In the genomic region with DNA sequence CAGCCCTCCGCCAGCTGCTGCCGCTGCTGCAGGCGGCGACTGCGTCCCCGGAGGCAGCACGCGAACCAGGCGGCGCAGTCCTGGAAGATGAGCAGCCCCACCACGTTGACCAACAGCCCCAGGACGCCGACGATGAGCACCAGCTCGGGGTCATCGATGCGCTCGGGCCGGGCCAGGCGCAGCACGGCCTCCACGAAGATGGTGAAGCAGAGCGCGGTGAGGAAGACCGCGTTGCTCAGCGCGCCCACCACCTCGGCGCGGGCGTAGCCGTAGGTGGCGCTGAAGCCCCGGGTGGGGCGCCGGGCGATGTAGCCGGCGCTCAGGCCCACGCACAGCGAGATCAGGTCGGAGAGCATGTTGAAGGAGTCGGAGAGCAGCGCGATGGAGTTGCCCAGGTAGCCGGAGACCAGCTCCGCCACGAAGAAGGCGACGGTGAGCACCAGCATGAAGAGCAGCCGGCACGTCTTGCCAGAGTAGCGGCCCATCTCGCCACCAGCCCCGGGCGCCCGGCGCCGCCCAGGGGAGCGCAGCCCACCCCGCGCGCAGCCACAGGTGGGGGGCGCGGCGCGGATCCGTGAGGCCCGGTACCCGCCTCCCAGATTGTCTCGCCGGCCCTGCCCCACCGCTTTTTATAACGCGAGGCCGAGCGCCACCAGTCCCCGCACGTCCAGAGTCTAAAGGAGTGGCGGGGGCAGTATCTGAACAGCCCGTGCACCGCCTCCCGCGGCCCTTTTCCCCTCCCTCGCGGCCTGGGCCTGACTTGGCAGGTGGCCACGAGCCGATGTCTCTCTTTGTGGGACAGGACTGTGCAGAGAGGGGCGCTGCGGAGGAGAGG, we compare ENCODE assay signal across 9 cellular contexts. TPM values are rescaled to one million over a fixed set of nuclear protein-coding genes. Genes with fewer than 3 reads are reported as not detected.
DNase-seq lines count a peak whose midpoint lies in the region; ATAC-seq, FAIRE-seq and TF ChIP-seq lines count a peak whose summit lies in the region.
"Had no signal": no experiment of that assay in that cellular context is flagged by ENCODE, and none has a peak within 500 bp of the region (broad histone marks: within the 10 kb centered on the region; RNA-seq: fewer than 3 reads in every experiment).

A gene (minus strand): TSS at position 602 of the 835 bp plus-strand sequence. CDS start 117 bp downstream, at position 485.

- intact Hi-C loops in body of pancreas (cut with DNase I) = no loop called here

- POLR2A ChIA-PET in A549 (lab: Yijun Ruan, JAX) = no interaction called here

- H3K27ac ChIP-seq in A549 (peak within 1 kb of the TSS in 1 of 2 experiments; percentile 57; a peak in 3 of 6 replicates), body of pancreas (no peak within 1 kb of the TSS), smooth muscle cell (ENCODE audit: low read depth) (no peak within 1 kb of the TSS)

- CTCF ChIA-PET in A549 (lab: Yijun Ruan, JAX) = no interaction called here

- H3K9me3 ChIP-seq in A549 = no peaks in the 10 kb centered on the region
- H3K9me3 ChIP-seq in body of pancreas = no peaks in the 10 kb centered on the region
- H3K9me3 ChIP-seq in smooth muscle cell (replicated peaks; ENCODE audit: low read depth) = no peaks in the 10 kb centered on the region

- H3K4me2 ChIP-seq in A549 = peak within 1 kb of the TSS; percentile 97
- H3K4me2 ChIP-seq in smooth muscle cell = peak within 1 kb of the TSS; percentile 94

- FAIRE-seq in A549 (lab: Jason Lieb, UNC) = no peak

- no peak within 1 kb of the TSS for H3K9ac ChIP-seq in smooth muscle cell (ENCODE audit: low read depth)

- H3K36me3 ChIP-seq in body of pancreas (replicated peaks in 1 of 2; ENCODE audit: insufficient read depth in 1 of 2, low read depth in 2 of 2) (no peaks in the 10 kb centered on the region), smooth muscle cell (ENCODE audit: low read depth) (no peaks in the 10 kb centered on the region)

- DNase-seq in A549 (ENCODE audit: low read depth in 1 of 2, low spot score in 1 of 2) = peak; percentile 18 to 41
- DNase-seq in NCI-H1105 (lab: John Stamatoyannopoulos, UW) = peak; percentile 23
- DNase-seq in body of pancreas = peak; percentile 10 to 31 (median 20)
- DNase-seq in islet precursor cell = peak; percentile 74
- DNase-seq in smooth muscle cell (lab: John Stamatoyannopoulos, UW; ENCODE audit: unreplicated experiment) = no peak
- no peak for DNase-seq in stimulated activated naive CD4-positive, alpha-beta T cell (lab: John Stamatoyannopoulos, UW)

- H3K79me2 ChIP-seq in smooth muscle cell (ENCODE audit: low read depth) = no peaks in the 10 kb centered on the region

- H3F3A ChIP-seq in smooth muscle cell (ENCODE audit: low read depth) = no peaks in the 10 kb centered on the region

- H3K4me1 ChIP-seq in A549 (no peaks in the 10 kb centered on the region), body of pancreas (peaks cover 12% of the 10 kb centered on the region), smooth muscle cell (ENCODE audit: low read depth) (no peaks in the 10 kb centered on the region)

- TF ChIP-seq CTCF in A549 (IDR thresholded peaks at IDR 0.05) (peak; percentile 29; the same call in 2 of the 3 replicates), body of pancreas (IDR thresholded peaks at IDR 0.05) (peak in 1 of 7 experiments; percentile 10), smooth muscle cell (IDR thresholded peaks at IDR 0.05; ENCODE audit: borderline replicate concordance, insufficient read depth, poor library complexity, severe bottlenecking) (peak; percentile 4)

- H3K27me3 ChIP-seq in body of pancreas (no peaks in the 10 kb centered on the region), smooth muscle cell (ENCODE audit: low read depth) (peaks cover 58% of the 10 kb centered on the region)

- TF ChIP-seq RAD21 in A549 (conservative IDR thresholded peaks at IDR 0.05 in 1 of 2, IDR thresholded peaks at IDR 0.05 in 1 of 2) = 0 out of 5 replicates have a peak, but pooled peaks of 1 of the 2 experiments have one; percentile 15

- no peak for TF ChIP-seq EP300 in A549 (IDR thresholded peaks at IDR 0.05)

- peak within 1 kb of the TSS; percentile 66 for H2AFZ ChIP-seq in smooth muscle cell (ENCODE audit: low read depth)

- ATAC-seq in A549 (peak; percentile 80 to 87), GM18505 (IDR thresholded peaks at IDR 0.05; ENCODE audit: unreplicated experiment) (peak; percentile 58), body of pancreas (peak; percentile 52), GM21447 (IDR thresholded peaks at IDR 0.05; ENCODE audit: unreplicated experiment) (no peak)

- 6% methylated on average over 34 of the region's 91 CpGs for WGBS in A549 (ENCODE audit: missing lambda C conversion rate)
- WGBS in body of pancreas, 2 donors = 1% methylated on average over 84 of the region's 91 CpGs; no CpG with 5 or more reads in 1 of the 2 donors
- WGBS in smooth muscle cell (ENCODE audit: low lambda C conversion rate) = 3% methylated on average over 87 of the region's 91 CpGs

- no peak for TF ChIP-seq POLR2A in A549 (IDR thresholded peaks at IDR 0.05; ENCODE audit: low read length)
- no peak for TF ChIP-seq POLR2A in GM18505 (IDR thresholded peaks at IDR 0.05; ENCODE audit: borderline replicate concordance, extremely low read depth, insufficient read depth, insufficient read length)
- no peak for TF ChIP-seq POLR2A in body of pancreas (IDR thresholded peaks at IDR 0.05)

- H3K4me3 ChIP-seq in A549 (peak within 1 kb of the TSS; percentile 55), body of pancreas (peak within 1 kb of the TSS; percentile 31 to 40), smooth muscle cell (peak within 1 kb of the TSS; percentile 59)

- H4K20me1 ChIP-seq in smooth muscle cell (ENCODE audit: low read depth) = no peaks in the 10 kb centered on the region

TF ChIP-seq in A549, 52 proteins besides CTCF, POLR2A, EP300 and RAD21:
- TF ChIP-seq, protein P1, sequence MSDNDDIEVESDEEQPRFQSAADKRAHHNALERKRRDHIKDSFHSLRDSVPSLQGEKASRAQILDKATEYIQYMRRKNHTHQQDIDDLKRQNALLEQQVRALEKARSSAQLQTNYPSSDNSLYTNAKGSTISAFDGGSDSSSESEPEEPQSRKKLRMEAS (IDR thresholded peaks at IDR 0.05) = 0 out of 2 replicates have a peak, but pooled peaks have one; percentile 28
- 0 out of 3 replicates have a peak, but pooled peaks have one; percentile 7 for TF ChIP-seq SMC3 (IDR thresholded peaks at IDR 0.05)
- TF ChIP-seq, protein P2, sequence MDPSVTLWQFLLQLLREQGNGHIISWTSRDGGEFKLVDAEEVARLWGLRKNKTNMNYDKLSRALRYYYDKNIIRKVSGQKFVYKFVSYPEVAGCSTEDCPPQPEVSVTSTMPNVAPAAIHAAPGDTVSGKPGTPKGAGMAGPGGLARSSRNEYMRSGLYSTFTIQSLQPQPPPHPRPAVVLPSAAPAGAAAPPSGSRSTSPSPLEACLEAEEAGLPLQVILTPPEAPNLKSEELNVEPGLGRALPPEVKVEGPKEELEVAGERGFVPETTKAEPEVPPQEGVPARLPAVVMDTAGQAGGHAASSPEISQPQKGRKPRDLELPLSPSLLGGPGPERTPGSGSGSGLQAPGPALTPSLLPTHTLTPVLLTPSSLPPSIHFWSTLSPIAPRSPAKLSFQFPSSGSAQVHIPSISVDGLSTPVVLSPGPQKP (IDR thresholded peaks at IDR 0.05; ENCODE audit: low read depth, low read length) = no peak
- peak; percentile 84; the same call in 1 of the 2 replicates for TF ChIP-seq HDAC2 (IDR thresholded peaks at IDR 0.05)

RNA-seq across cellular contexts. Expression of the gene that starts here (rescaled TPM):
- polyA plus RNA-seq in A549 (2011; rRNA removed) = 0.04 TPM in 1 of 2 replicates, not detected in the other
- 0.03 and 0.04 TPM in 2 replicates for polyA plus RNA-seq in A549 (2012; cell fraction: cytosol; rRNA removed)
- 0.04 and 0.06 TPM in 2 replicates for polyA plus RNA-seq in A549 (2012; cell fraction: nucleus; rRNA removed)
- 0.03 to 0.07 TPM (median 0.04 TPM) in 3 replicates for polyA plus RNA-seq in A549 (2017; fragmentation: RNase III; extraction: RNeasy Plus Mini Kit Qiagen cat#74134 plus additional on column Dnase treatment)
- polyA minus RNA-seq in A549 (2011; rRNA and poly(A)+ RNA removed) = not detected in 2 replicates
- total RNA-seq in body of pancreas = under 1 TPM in 1 of 2 donors, not detected in 1; 0.52 TPM
- not detected in 2 replicates for total RNA-seq in smooth muscle cell
- not detected in 2 replicates for polyA plus RNA-seq in smooth muscle cell
- total RNA-seq: activated naive CD4-positive, alpha-beta T cell treated with anti-CD3 and anti-CD28 coated beads, Interleukin-2, amount 50 U/mL, for 72 hours had no signal

Comparison
In these comparisons a context has a peak if more than half of its experiments do, and no peak if none do; other contexts are left out.
1. Peak in DNase-seq, ATAC-seq, H3K4me3 ChIP-seq and H3K4me2 ChIP-seq in A549; RNA of the gene not detected or under 1 TPM.
2. Peak in DNase-seq, ATAC-seq and H3K4me3 ChIP-seq in body of pancreas; RNA of the gene not detected or under 1 TPM.
3. DNase-seq: peak in NCI-H1105 (single experiment) and islet precursor cell (single experiment); none in smooth muscle cell (single experiment) and stimulated activated naive CD4-positive, alpha-beta T cell (0 of 6).
4. Peak in every context shown above with its lines, with median percentiles within 50 percentile points of each other: H3K4me3 ChIP-seq.